In genomic region chr18:6885992-6886823, GRCh38 we compare ENCODE assay signal across 8 cellular contexts.
DNase-seq lines count a peak whose midpoint lies in the region; ATAC-seq and TF ChIP-seq lines count a peak whose summit lies in the region.

No MANE protein-coding gene starts in this region.

- no peaks in the 10 kb centered on the region for H3K27me3 ChIP-seq in esophagus squamous epithelium

- H3K36me3 ChIP-seq in esophagus squamous epithelium: peaks cover 0 to 7% (median 0%) of the 10 kb centered on the region in 3 donors

- TF ChIP-seq CTCF in esophagus squamous epithelium (IDR thresholded peaks at IDR 0.05): peak; percentile 13 to 74 (median 50)

- DNase-seq in NCI-H146 (lab: John Stamatoyannopoulos, UW) (peak; percentile 45), NCI-H146 treated with DMSO at 0.1 percent for 48 hours (lab: John Stamatoyannopoulos, UW; ENCODE audit: unreplicated experiment) (no peak), LHCN-M2 (ENCODE audit: low read depth) (peak; percentile 59), SK-N-DZ (ENCODE audit: low spot score) (peak; percentile 52), esophagus squamous epithelium (lab: John Stamatoyannopoulos, UW) (no peak), myocyte (ENCODE audit: low read depth) (peak; percentile 79), NCI-H526 treated with DMSO at 0.1 percent for 48 hours (lab: John Stamatoyannopoulos, UW) (no peak)

- no peak overlapping the region for H3K4me3 ChIP-seq in esophagus squamous epithelium

- peak overlapping the region in 1 of 4 donors; percentile 71 for H3K27ac ChIP-seq in esophagus squamous epithelium

- intact Hi-C loops in esophagus squamous epithelium (cut with DNase I): loop anchor here (2.0 kb wide), 1 partner anchor 341 kb away; no protein-coding TSS in a partner anchor

- H3K4me1 ChIP-seq in esophagus squamous epithelium: peaks cover 3 to 33% (median 4%) of the 10 kb centered on the region in 3 donors

- no peaks in the 10 kb centered on the region for H3K9me3 ChIP-seq in esophagus squamous epithelium

- WGBS in esophagus squamous epithelium, 2 donors: 19% methylated on average over 4 of the region's 4 CpGs

- no peak for TF ChIP-seq POLR2A in esophagus squamous epithelium (IDR thresholded peaks at IDR 0.05)

- ATAC-seq in HG03521 (IDR thresholded peaks at IDR 0.05; ENCODE audit: unreplicated experiment): no peak

Comparison
In these comparisons a context has a peak if more than half of its experiments do, and no peak if none do; other contexts are left out.
1. DNase-seq: peak in NCI-H146 (single experiment), LHCN-M2 (single experiment), SK-N-DZ (single experiment) and myocyte (single experiment); none in NCI-H146 treated with DMSO at 0.1 percent for 48 hours (single experiment), esophagus squamous epithelium (single experiment) and NCI-H526 treated with DMSO at 0.1 percent for 48 hours (single experiment).